In the genomic region with DNA sequence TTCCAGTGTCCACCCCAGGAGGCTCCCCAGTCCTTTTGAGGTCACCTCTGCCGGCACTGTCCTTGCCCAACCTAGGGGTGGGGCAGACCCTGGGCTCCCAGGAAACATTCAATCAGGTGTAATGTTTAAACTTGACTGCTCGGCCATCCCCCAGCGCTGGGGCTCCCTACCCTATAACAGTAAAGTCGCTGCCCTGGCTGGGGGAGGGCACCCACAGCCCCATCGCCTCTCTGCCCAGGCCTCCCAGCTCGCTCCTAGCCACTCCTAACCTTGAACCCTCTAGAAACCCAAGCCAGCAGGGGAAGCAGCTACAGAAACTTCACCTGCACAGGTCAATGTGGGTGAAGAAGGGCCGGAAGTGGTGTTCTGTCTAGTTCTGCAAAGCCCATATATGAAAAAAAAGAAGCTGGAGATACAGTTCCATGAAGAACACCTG, we compare ENCODE assay signal across 1 cellular context.
TF ChIP-seq lines count a peak whose summit lies in the region.

No MANE protein-coding gene starts in this region.

TF ChIP-seq in HepG2, 621 proteins besides CTCF, POLR2A, EP300 and RAD21 (continued from another document and continues in another):
- TF ChIP-seq SP5 (CRISPR knock-in tag; IDR thresholded peaks at IDR 0.05; ENCODE audit: borderline replicate concordance, low read depth) = 0 out of 2 replicates have a peak, but pooled peaks have one; percentile 31
- TF ChIP-seq KLF6 (CRISPR knock-in tag; IDR thresholded peaks at IDR 0.05) = no peak
- TF ChIP-seq, protein P1, sequence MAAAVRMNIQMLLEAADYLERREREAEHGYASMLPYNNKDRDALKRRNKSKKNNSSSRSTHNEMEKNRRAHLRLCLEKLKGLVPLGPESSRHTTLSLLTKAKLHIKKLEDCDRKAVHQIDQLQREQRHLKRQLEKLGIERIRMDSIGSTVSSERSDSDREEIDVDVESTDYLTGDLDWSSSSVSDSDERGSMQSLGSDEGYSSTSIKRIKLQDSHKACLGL (CRISPR knock-in tag; IDR thresholded peaks at IDR 0.05) = no peak
- peak; percentile 30; the same call in 1 of the 2 replicates for TF ChIP-seq TBX2 (CRISPR knock-in tag; IDR thresholded peaks at IDR 0.05; ENCODE audit: borderline replicate concordance)
- 0 out of 2 replicates have a peak, but pooled peaks have one; percentile 35 for TF ChIP-seq ZNF292 (CRISPR knock-in tag; IDR thresholded peaks at IDR 0.05; ENCODE audit: borderline replicate concordance, low read depth)
- TF ChIP-seq, protein P2, sequence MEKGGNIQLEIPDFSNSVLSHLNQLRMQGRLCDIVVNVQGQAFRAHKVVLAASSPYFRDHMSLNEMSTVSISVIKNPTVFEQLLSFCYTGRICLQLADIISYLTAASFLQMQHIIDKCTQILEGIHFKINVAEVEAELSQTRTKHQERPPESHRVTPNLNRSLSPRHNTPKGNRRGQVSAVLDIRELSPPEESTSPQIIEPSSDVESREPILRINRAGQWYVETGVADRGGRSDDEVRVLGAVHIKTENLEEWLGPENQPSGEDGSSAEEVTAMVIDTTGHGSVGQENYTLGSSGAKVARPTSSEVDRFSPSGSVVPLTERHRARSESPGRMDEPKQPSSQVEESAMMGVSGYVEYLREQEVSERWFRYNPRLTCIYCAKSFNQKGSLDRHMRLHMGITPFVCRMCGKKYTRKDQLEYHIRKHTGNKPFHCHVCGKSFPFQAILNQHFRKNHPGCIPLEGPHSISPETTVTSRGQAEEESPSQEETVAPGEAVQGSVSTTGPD (CRISPR knock-in tag; IDR thresholded peaks at IDR 0.05) = no peak
- TF ChIP-seq ZNF121 (CRISPR knock-in tag; IDR thresholded peaks at IDR 0.05) = no peak
- 0 out of 2 replicates have a peak, but pooled peaks have one; percentile 25 for TF ChIP-seq RXRB (CRISPR knock-in tag; IDR thresholded peaks at IDR 0.05; ENCODE audit: borderline replicate concordance)
- TF ChIP-seq, protein P3, sequence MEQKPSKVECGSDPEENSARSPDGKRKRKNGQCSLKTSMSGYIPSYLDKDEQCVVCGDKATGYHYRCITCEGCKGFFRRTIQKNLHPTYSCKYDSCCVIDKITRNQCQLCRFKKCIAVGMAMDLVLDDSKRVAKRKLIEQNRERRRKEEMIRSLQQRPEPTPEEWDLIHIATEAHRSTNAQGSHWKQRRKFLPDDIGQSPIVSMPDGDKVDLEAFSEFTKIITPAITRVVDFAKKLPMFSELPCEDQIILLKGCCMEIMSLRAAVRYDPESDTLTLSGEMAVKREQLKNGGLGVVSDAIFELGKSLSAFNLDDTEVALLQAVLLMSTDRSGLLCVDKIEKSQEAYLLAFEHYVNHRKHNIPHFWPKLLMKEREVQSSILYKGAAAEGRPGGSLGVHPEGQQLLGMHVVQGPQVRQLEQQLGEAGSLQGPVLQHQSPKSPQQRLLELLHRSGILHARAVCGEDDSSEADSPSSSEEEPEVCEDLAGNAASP (CRISPR knock-in tag; IDR thresholded peaks at IDR 0.05; ENCODE audit: borderline replicate concordance) = peak; percentile 45; the same call in 1 of the 2 replicates
- peak; percentile 35; the same call in 1 of the 2 replicates for TF ChIP-seq POLR2G (IDR thresholded peaks at IDR 0.05; ENCODE audit: low read depth, low read length)
- TF ChIP-seq SOX13 (IDR thresholded peaks at IDR 0.05) = no peak
- peak in 1 of 2 experiments; percentile 8; a peak in 1 of 4 replicates for TF ChIP-seq SOX13 (CRISPR knock-in tag; conservative IDR thresholded peaks at IDR 0.05 in 1 of 2, IDR thresholded peaks at IDR 0.05 in 1 of 2)
- TF ChIP-seq RXRA (CRISPR knock-in tag; IDR thresholded peaks at IDR 0.05) = peak; percentile 48; the same call in 1 of the 2 replicates
- TF ChIP-seq, protein P4, sequence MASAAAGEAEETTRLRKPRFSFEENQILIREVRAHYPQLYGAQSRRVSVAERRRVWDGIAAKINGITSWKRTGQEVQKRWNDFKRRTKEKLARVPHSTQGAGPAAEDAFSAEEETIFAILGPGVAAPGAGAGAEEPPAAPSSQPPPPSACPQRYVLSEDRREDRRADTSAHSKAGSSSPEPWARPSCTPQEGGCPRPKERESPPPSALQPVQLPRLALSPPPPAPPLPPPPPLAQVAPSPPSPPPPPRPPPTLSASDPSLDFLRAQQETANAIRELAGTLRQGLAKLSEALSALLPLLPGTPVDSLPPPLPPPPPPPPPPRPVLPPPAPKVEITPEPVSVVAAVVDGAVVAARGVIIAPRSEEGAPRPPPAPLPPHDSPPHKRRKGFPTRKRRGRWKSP (CRISPR knock-in tag; IDR thresholded peaks at IDR 0.05) = no peak
- 0 out of 2 replicates have a peak, but pooled peaks have one; percentile 17 for TF ChIP-seq SPEN (CRISPR knock-in tag; IDR thresholded peaks at IDR 0.05; ENCODE audit: low read depth)
- TF ChIP-seq MAFK (conservative IDR thresholded peaks at IDR 0.05 in 1 of 2, IDR thresholded peaks at IDR 0.05 in 1 of 2; ENCODE audit: low read length in 2 of 2) = no peak
- 0 out of 2 replicates have a peak, but pooled peaks have one; percentile 46 for TF ChIP-seq AKAP8 (CRISPR knock-in tag; IDR thresholded peaks at IDR 0.05)
- no peak for TF ChIP-seq JUNB (CRISPR knock-in tag; IDR thresholded peaks at IDR 0.05; ENCODE audit: borderline replicate concordance)
- TF ChIP-seq, protein P5, sequence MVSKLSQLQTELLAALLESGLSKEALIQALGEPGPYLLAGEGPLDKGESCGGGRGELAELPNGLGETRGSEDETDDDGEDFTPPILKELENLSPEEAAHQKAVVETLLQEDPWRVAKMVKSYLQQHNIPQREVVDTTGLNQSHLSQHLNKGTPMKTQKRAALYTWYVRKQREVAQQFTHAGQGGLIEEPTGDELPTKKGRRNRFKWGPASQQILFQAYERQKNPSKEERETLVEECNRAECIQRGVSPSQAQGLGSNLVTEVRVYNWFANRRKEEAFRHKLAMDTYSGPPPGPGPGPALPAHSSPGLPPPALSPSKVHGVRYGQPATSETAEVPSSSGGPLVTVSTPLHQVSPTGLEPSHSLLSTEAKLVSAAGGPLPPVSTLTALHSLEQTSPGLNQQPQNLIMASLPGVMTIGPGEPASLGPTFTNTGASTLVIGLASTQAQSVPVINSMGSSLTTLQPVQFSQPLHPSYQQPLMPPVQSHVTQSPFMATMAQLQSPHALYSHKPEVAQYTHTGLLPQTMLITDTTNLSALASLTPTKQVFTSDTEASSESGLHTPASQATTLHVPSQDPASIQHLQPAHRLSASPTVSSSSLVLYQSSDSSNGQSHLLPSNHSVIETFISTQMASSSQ (IDR thresholded peaks at IDR 0.05; ENCODE audit: low read depth) = no peak
- TF ChIP-seq, protein P5 (CRISPR knock-in tag; IDR thresholded peaks at IDR 0.05; ENCODE audit: borderline replicate concordance) = peak; percentile 38; the same call in 1 of the 2 replicates
- TF ChIP-seq, protein P6, sequence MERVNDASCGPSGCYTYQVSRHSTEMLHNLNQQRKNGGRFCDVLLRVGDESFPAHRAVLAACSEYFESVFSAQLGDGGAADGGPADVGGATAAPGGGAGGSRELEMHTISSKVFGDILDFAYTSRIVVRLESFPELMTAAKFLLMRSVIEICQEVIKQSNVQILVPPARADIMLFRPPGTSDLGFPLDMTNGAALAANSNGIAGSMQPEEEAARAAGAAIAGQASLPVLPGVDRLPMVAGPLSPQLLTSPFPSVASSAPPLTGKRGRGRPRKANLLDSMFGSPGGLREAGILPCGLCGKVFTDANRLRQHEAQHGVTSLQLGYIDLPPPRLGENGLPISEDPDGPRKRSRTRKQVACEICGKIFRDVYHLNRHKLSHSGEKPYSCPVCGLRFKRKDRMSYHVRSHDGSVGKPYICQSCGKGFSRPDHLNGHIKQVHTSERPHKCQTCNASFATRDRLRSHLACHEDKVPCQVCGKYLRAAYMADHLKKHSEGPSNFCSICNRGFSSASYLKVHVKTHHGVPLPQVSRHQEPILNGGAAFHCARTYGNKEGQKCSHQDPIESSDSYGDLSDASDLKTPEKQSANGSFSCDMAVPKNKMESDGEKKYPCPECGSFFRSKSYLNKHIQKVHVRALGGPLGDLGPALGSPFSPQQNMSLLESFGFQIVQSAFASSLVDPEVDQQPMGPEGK (CRISPR knock-in tag; IDR thresholded peaks at IDR 0.05) = 0 out of 2 replicates have a peak, but pooled peaks have one; percentile 32
- TF ChIP-seq, protein P7, sequence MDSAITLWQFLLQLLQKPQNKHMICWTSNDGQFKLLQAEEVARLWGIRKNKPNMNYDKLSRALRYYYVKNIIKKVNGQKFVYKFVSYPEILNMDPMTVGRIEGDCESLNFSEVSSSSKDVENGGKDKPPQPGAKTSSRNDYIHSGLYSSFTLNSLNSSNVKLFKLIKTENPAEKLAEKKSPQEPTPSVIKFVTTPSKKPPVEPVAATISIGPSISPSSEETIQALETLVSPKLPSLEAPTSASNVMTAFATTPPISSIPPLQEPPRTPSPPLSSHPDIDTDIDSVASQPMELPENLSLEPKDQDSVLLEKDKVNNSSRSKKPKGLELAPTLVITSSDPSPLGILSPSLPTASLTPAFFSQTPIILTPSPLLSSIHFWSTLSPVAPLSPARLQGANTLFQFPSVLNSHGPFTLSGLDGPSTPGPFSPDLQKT (CRISPR knock-in tag; IDR thresholded peaks at IDR 0.05; ENCODE audit: borderline replicate concordance) = no peak
- TF ChIP-seq, protein P8, sequence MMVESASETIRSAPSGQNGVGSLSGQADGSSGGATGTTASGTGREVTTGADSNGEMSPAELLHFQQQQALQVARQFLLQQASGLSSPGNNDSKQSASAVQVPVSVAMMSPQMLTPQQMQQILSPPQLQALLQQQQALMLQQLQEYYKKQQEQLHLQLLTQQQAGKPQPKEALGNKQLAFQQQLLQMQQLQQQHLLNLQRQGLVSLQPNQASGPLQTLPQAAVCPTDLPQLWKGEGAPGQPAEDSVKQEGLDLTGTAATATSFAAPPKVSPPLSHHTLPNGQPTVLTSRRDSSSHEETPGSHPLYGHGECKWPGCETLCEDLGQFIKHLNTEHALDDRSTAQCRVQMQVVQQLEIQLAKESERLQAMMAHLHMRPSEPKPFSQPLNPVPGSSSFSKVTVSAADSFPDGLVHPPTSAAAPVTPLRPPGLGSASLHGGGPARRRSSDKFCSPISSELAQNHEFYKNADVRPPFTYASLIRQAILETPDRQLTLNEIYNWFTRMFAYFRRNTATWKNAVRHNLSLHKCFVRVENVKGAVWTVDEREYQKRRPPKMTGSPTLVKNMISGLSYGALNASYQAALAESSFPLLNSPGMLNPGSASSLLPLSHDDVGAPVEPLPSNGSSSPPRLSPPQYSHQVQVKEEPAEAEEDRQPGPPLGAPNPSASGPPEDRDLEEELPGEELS (CRISPR knock-in tag; IDR thresholded peaks at IDR 0.05) = no peak
- TF ChIP-seq CEBPB (IDR thresholded peaks at IDR 0.05; ENCODE audit: borderline replicate concordance, low read depth, low read length) = no peak
- TF ChIP-seq POGZ (CRISPR knock-in tag; IDR thresholded peaks at IDR 0.05) = no peak
- TF ChIP-seq, protein P9, sequence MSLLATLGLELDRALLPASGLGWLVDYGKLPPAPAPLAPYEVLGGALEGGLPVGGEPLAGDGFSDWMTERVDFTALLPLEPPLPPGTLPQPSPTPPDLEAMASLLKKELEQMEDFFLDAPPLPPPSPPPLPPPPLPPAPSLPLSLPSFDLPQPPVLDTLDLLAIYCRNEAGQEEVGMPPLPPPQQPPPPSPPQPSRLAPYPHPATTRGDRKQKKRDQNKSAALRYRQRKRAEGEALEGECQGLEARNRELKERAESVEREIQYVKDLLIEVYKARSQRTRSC (CRISPR knock-in tag; IDR thresholded peaks at IDR 0.05; ENCODE audit: low read depth) = no peak
- TF ChIP-seq NFIC (IDR thresholded peaks at IDR 0.05; ENCODE audit: low read length) = no peak
- TF ChIP-seq ZEB1 (IDR thresholded peaks at IDR 0.05; ENCODE audit: insufficient replicate concordance, low read depth) = peak; percentile 57
- TF ChIP-seq ZNF7 (CRISPR knock-in tag; IDR thresholded peaks at IDR 0.05) = no peak
- no peak for TF ChIP-seq ZNF558 (CRISPR knock-in tag; IDR thresholded peaks at IDR 0.05; ENCODE audit: borderline replicate concordance)
- no peak for TF ChIP-seq DNMT3B (CRISPR knock-in tag; conservative IDR thresholded peaks at IDR 0.05)
- no peak for TF ChIP-seq ATF1 (CRISPR knock-in tag; IDR thresholded peaks at IDR 0.05)
- TF ChIP-seq, protein P10, sequence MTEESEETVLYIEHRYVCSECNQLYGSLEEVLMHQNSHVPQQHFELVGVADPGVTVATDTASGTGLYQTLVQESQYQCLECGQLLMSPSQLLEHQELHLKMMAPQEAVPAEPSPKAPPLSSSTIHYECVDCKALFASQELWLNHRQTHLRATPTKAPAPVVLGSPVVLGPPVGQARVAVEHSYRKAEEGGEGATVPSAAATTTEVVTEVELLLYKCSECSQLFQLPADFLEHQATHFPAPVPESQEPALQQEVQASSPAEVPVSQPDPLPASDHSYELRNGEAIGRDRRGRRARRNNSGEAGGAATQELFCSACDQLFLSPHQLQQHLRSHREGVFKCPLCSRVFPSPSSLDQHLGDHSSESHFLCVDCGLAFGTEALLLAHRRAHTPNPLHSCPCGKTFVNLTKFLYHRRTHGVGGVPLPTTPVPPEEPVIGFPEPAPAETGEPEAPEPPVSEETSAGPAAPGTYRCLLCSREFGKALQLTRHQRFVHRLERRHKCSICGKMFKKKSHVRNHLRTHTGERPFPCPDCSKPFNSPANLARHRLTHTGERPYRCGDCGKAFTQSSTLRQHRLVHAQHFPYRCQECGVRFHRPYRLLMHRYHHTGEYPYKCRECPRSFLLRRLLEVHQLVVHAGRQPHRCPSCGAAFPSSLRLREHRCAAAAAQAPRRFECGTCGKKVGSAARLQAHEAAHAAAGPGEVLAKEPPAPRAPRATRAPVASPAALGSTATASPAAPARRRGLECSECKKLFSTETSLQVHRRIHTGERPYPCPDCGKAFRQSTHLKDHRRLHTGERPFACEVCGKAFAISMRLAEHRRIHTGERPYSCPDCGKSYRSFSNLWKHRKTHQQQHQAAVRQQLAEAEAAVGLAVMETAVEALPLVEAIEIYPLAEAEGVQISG (CRISPR knock-in tag; IDR thresholded peaks at IDR 0.05) = no peak
- no peak for TF ChIP-seq CBX1 (IDR thresholded peaks at IDR 0.05; ENCODE audit: low read depth)
- 0 out of 2 replicates have a peak, but pooled peaks have one; percentile 7 for TF ChIP-seq ELF1 (CRISPR knock-in tag; IDR thresholded peaks at IDR 0.05)
- TF ChIP-seq ZNF749 (CRISPR knock-in tag; IDR thresholded peaks at IDR 0.05; ENCODE audit: borderline replicate concordance) = no peak
- TF ChIP-seq RARA (CRISPR knock-in tag; IDR thresholded peaks at IDR 0.05) = peak; percentile 16; the same call in 1 of the 2 replicates
- TF ChIP-seq NFATC3 (CRISPR knock-in tag; IDR thresholded peaks at IDR 0.05) = no peak
- TF ChIP-seq TBL1XR1 (IDR thresholded peaks at IDR 0.05; ENCODE audit: borderline replicate concordance, low read length, partially characterized antibody) = no peak
